ENCODE assay signal across 16 cellular contexts in genomic region chr19:10852098-10852800, GRCh38. TPM values are rescaled to one million over a fixed set of nuclear protein-coding genes. Genes with fewer than 3 reads are reported as not detected.
A peak's percentile ranks its signal among the peaks of the same experiment; 100 is the strongest.
DNase-seq lines count a peak whose midpoint lies in the region; ATAC-seq and TF ChIP-seq lines count a peak whose summit lies in the region.
"Had no signal": no experiment of that assay in that cellular context is flagged by ENCODE, and none has a peak within 500 bp of the region (broad histone marks: within the 10 kb centered on the region; RNA-seq: fewer than 3 reads in every experiment).

No MANE protein-coding gene starts in this region.

- DNase-seq in EH (ENCODE audit: low read depth) (peak; percentile 78), M059J (ENCODE audit: low read depth) (peak; percentile 85), mammary epithelial cell (peak; percentile 46), kidney glomerular epithelial cell (lab: John Stamatoyannopoulos, UW) (peak; percentile 20), NCI-H524 treated with DMSO at 0.1 percent for 48 hours (lab: John Stamatoyannopoulos, UW) (no peak)
- no peak for DNase-seq in stimulated activated naive CD4-positive, alpha-beta T cell treated with Interleukin-2 at 50 U/mL for 16 hours (lab: John Stamatoyannopoulos, UW)
- DNase-seq: activated naive CD8-positive, alpha-beta T cell treated with anti-CD3 and anti-CD28 coated beads, Interleukin-2, amount 10 ng/mL, durations not matched to agents 7 days and 5 days; CD4-positive, alpha-beta T cell; GDM1; GOT3; NCI-H2227 treated with DMSO at 0.1 percent for 48 hours; stimulated activated CD4-positive, alpha-beta T cell treated with anti-CD3 and anti-CD28 coated beads, Interleukin-4, amount 100 ng/mL, for 4 hours had no signal

- no peaks in the 10 kb centered on the region for H4K20me1 ChIP-seq in mammary epithelial cell (ENCODE audit: insufficient read depth, low read length)

- ATAC-seq in HG03135 (IDR thresholded peaks at IDR 0.05; ENCODE audit: unreplicated experiment): no peak
- ATAC-seq in HG02852 (IDR thresholded peaks at IDR 0.05; ENCODE audit: unreplicated experiment): no peak
- ATAC-seq: activated CD4-positive, CD25-positive, alpha-beta regulatory T cell treated with anti-CD3 and anti-CD28 coated beads, Interleukin-2, amount 50 U/mL, for 24 hours; stimulated activated memory B cell treated with anti-CD40 and anti-IgM and Interleukin-4, amounts not matched to agents 10 μg/mL and 1 μg/mL and 100 μg/mL, for 72 hours had no signal

- intact Hi-C loops in mammary epithelial cell (cut with micrococcal nuclease): no loop called here

- in situ Hi-C loops in mammary epithelial cell (cut with MboI; ENCODE audit: low sequenced_read_pairs in 2 of 2): no loop called here

- H3K9ac ChIP-seq in mammary epithelial cell (ENCODE audit: insufficient read depth, low read length): no peak overlapping the region

- no peak overlapping the region for H3K4me3 ChIP-seq in mammary epithelial cell (replicated peaks in 1 of 3; ENCODE audit: insufficient read depth in 1 of 3, low read depth in 2 of 3, low read length in 3 of 3)

- dilution Hi-C loops in mammary epithelial cell (cut with HindIII; ENCODE audit: low sequenced_read_pairs): loop anchor here (5.0 kb wide), 1 partner anchor 85 kb away; no protein-coding TSS in a partner anchor

- H3K79me2 ChIP-seq in mammary epithelial cell (ENCODE audit: insufficient read depth, low read length): no peaks in the 10 kb centered on the region

- no TSS peak for BruUV-seq in mammary epithelial cell (replicated peaks; lab: Mats Ljungman, UMichigan)

- H3K27ac ChIP-seq in mammary epithelial cell (ENCODE audit: insufficient read depth, low read depth, low read length): no peak overlapping the region

- no peak overlapping the region for H3K4me2 ChIP-seq in mammary epithelial cell (ENCODE audit: insufficient read depth, low read depth, low read length)

- CTCF ChIA-PET in mammary epithelial cell (lab: Charles Lee; ENCODE audit: low non-redundant PET): no interaction called here

- H3K9me3 ChIP-seq in mammary epithelial cell (replicated peaks; ENCODE audit: insufficient read depth, low read length): no peaks in the 10 kb centered on the region

- H3K27me3 ChIP-seq in mammary epithelial cell (ENCODE audit: insufficient read depth, low read length): no peaks in the 10 kb centered on the region

- no peak for TF ChIP-seq CTCF in mammary epithelial cell (conservative IDR thresholded peaks at IDR 0.05 in 1 of 2, IDR thresholded peaks at IDR 0.05 in 1 of 2; ENCODE audit: extremely low read depth in 1 of 2, insufficient read depth in 1 of 2, low read depth in 1 of 2, low read length in 2 of 2)

- 88% methylated on average over 7 of the region's 7 CpGs for WGBS in mammary epithelial cell (ENCODE audit: low coverage, missing lambda C conversion rate)

- no peak overlapping the region for H2AFZ ChIP-seq in mammary epithelial cell (ENCODE audit: low read depth, low read length)

- no peaks in the 10 kb centered on the region for H3K4me1 ChIP-seq in mammary epithelial cell (ENCODE audit: insufficient read depth, low read length)

- H3K36me3 ChIP-seq in mammary epithelial cell (ENCODE audit: insufficient read depth, low read length): no peaks in the 10 kb centered on the region

RNA-seq across cellular contexts. Expression of gene C19orf38, which starts 4.0 kb away (rescaled TPM):
- total RNA-seq in M059J (2014; rRNA removed; shearing (Covaris generic)): 0.12 TPM in 1 of 2 replicates, not detected in the other
- total RNA-seq in mammary epithelial cell: under 1 TPM; 0.33 to 0.50 TPM
- 0.07 TPM for polyA plus RNA-seq in mammary epithelial cell
- polyA minus RNA-seq in mammary epithelial cell: not detected

RNA-seq across cellular contexts. Expression of gene TMED1, which starts 16.2 kb away (rescaled TPM):
- total RNA-seq in M059J (2014; rRNA removed; shearing (Covaris generic)): 67.6 and 88.9 TPM in 2 replicates
- total RNA-seq in mammary epithelial cell: 10 to 100 TPM; 21.3 to 26.7 TPM
- polyA plus RNA-seq in mammary epithelial cell: 34.4 TPM
- polyA minus RNA-seq in mammary epithelial cell: 11.4 TPM

RNA-seq across cellular contexts. Expression of gene CARM1, which starts 19.1 kb away (rescaled TPM):
- 16.5 and 24.1 TPM in 2 replicates for total RNA-seq in M059J (2014; rRNA removed; shearing (Covaris generic))
- 10 to 100 TPM; 29.2 to 58.5 TPM for total RNA-seq in mammary epithelial cell
- polyA plus RNA-seq in mammary epithelial cell: 56.7 TPM
- polyA minus RNA-seq in mammary epithelial cell: 38.8 TPM

Comparison
In these comparisons a context has a peak if more than half of its experiments do, and no peak if none do; other contexts are left out.
1. DNase-seq: peak in EH (single experiment), M059J (single experiment), mammary epithelial cell (single experiment) and kidney glomerular epithelial cell (single experiment); none in stimulated activated naive CD4-positive, alpha-beta T cell treated with Interleukin-2 at 50 U/mL for 16 hours (single experiment) and NCI-H524 treated with DMSO at 0.1 percent for 48 hours (single experiment).